ENCODE assay signal across 1 cellular context in genomic region chr12:1794440-1795090, GRCh38.
TF ChIP-seq lines count a peak whose summit lies in the region.

No MANE protein-coding gene starts in this region.

TF ChIP-seq in GM23338, 12 proteins besides CTCF, POLR2A, EP300 and RAD21 (continued from another document):
- TF ChIP-seq ZNF462 (CRISPR knock-in tag; IDR thresholded peaks at IDR 0.05) (no peak), EZH2 (IDR thresholded peaks at IDR 0.05; ENCODE audit: low read depth, unreplicated experiment) (no peak), REST (IDR thresholded peaks at IDR 0.05; ENCODE audit: unreplicated experiment) (no peak), JUNB (IDR thresholded peaks at IDR 0.05; ENCODE audit: unreplicated experiment) (no peak), ZNF331 (CRISPR knock-in tag; IDR thresholded peaks at IDR 0.05; ENCODE audit: low read depth) (no peak), POLR2AphosphoS5 (IDR thresholded peaks at IDR 0.05; ENCODE audit: low read depth) (no peak), ZNF114 (CRISPR knock-in tag; IDR thresholded peaks at IDR 0.05) (no peak)
